ENCODE assay signal across 1 cellular context in the genomic region with DNA sequence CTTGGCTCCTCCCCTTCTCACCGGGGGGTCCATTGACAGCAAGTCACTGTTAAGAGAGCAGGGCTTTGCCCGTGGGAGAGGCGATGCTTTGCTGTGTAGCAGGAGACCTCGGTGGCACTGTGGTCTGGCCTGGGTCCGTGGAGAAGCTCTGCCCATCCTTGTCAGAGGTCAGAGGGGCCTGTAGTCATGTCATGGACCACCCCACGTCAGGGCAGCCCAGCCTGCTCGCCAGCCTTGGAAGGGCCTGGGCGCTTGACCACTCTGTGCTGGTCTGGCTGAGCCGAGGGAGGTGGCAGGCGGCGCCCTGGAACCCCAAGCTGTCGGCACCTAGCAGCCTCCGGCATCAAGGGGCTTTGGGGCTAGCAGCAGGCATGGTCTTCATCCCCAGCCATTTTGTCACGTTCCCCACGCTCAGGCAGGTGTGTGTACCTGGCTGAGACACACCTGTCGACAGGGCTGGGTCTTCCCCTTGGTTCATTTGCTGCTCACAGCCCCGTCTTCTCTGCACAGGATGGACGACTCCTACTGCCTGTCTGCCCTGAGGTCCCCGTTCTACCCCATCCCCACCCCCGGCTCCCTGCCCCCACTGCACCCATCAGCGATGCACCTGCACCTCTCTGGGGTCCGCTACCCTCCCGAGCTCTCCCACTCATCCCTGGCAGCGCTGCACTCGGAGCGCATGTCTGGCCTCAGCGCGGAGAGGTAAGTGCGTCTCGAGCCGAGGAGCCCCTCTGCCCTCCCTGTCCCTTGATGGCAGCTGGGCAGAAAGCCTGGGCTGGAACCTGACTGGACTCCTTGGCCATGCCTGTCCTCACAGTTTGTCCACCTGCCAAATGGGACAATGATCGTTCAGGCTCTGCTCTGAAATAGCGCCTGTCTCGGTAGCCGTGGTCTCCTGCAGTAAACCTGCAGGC.
TF ChIP-seq lines count a peak whose summit lies in the region.

No MANE protein-coding gene starts in this region.

TF ChIP-seq in HEK293, 187 proteins besides CTCF, POLR2A, EP300 and RAD21:
- TF ChIP-seq GLIS1 (tag by site-specific recombination; IDR thresholded peaks at IDR 0.05), result peak; percentile 33; the same call in 1 of the 2 replicates
- TF ChIP-seq ZNF324 (tag by site-specific recombination; IDR thresholded peaks at IDR 0.05), result no peak
- TF ChIP-seq ZNF555 (tag by site-specific recombination; conservative IDR thresholded peaks at IDR 0.05), result no peak
- TF ChIP-seq GLIS2 (tag by site-specific recombination; IDR thresholded peaks at IDR 0.05), result 0 out of 2 replicates have a peak, but pooled peaks have one; percentile 12
- no peak for TF ChIP-seq ZNF621 (tag by site-specific recombination; IDR thresholded peaks at IDR 0.05)
- no peak for TF ChIP-seq ZNF501 (tag by site-specific recombination; IDR thresholded peaks at IDR 0.05)
- no peak for TF ChIP-seq ZFP37 (tag by site-specific recombination; IDR thresholded peaks at IDR 0.05)
- TF ChIP-seq, protein P1, sequence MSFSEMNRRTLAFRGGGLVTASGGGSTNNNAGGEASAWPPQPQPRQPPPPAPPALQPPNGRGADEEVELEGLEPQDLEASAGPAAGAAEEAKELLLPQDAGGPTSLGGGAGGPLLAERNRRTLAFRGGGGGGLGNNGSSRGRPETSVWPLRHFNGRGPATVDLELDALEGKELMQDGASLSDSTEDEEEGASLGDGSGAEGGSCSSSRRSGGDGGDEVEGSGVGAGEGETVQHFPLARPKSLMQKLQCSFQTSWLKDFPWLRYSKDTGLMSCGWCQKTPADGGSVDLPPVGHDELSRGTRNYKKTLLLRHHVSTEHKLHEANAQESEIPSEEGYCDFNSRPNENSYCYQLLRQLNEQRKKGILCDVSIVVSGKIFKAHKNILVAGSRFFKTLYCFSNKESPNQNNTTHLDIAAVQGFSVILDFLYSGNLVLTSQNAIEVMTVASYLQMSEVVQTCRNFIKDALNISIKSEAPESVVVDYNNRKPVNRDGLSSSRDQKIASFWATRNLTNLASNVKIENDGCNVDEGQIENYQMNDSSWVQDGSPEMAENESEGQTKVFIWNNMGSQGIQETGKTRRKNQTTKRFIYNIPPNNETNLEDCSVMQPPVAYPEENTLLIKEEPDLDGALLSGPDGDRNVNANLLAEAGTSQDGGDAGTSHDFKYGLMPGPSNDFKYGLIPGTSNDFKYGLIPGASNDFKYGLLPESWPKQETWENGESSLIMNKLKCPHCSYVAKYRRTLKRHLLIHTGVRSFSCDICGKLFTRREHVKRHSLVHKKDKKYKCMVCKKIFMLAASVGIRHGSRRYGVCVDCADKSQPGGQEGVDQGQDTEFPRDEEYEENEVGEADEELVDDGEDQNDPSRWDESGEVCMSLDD (tag by site-specific recombination; IDR thresholded peaks at IDR 0.05), result no peak
- no peak for TF ChIP-seq KLF10 (tag by site-specific recombination; IDR thresholded peaks at IDR 0.05)
- no peak for TF ChIP-seq ZNF776 (tag by site-specific recombination; IDR thresholded peaks at IDR 0.05; ENCODE audit: borderline replicate concordance)
- TF ChIP-seq ZNF610 (tag by site-specific recombination; IDR thresholded peaks at IDR 0.05; ENCODE audit: borderline replicate concordance), result no peak
- TF ChIP-seq EGR2 (tag by site-specific recombination; IDR thresholded peaks at IDR 0.05; ENCODE audit: low read depth), result no peak
- no peak for TF ChIP-seq MEIS1 (CRISPR knock-in tag; IDR thresholded peaks at IDR 0.05; ENCODE audit: borderline replicate concordance)
